In genomic region chr20:14996883-14997672, GRCh38 we compare ENCODE assay signal across 18 cellular contexts.
DNase-seq lines count a peak whose midpoint lies in the region; FAIRE-seq and TF ChIP-seq lines count a peak whose summit lies in the region.
"Had no signal": no experiment of that assay in that cellular context is flagged by ENCODE, and none has a peak within 500 bp of the region (broad histone marks: within the 10 kb centered on the region; RNA-seq: fewer than 3 reads in every experiment).

No MANE protein-coding gene starts in this region.

- no peak for TF ChIP-seq CTCF in endothelial cell of umbilical vein (IDR thresholded peaks at IDR 0.05; ENCODE audit: extremely low read depth in 1 of 2, insufficient read depth in 1 of 2, low read depth in 1 of 2, low read length in 2 of 2)

- no peaks in the 10 kb centered on the region for H3K79me2 ChIP-seq in endothelial cell of umbilical vein (ENCODE audit: control insufficient read depth, insufficient read depth, low read length)

- H3K4me3 Mint-ChIP-seq in activated T-helper 2 cell treated with anti-CD3 and anti-CD28 coated beads, Interferon-gamma antibody, Interleukin-2, Interleukin-4, amounts not matched to agents 10 μg/mL and 5 μg/mL and 100 μg/mL, durations not matched to agents 14 hours and 24 hours and 36 hours (ENCODE audit: low read depth): no peak overlapping the region
- H3K4me3 Mint-ChIP-seq: CD8-positive, alpha-beta memory T cell; GM23338 had no signal

- H3K36me3 Mint-ChIP-seq in activated T-helper 2 cell treated with anti-CD3 and anti-CD28 coated beads, Interferon-gamma antibody, Interleukin-2, Interleukin-4, amounts not matched to agents 10 μg/mL and 5 μg/mL and 100 μg/mL, durations not matched to agents 14 hours and 24 hours and 36 hours (ENCODE audit: low read depth): no peaks in the 10 kb centered on the region
- H3K36me3 Mint-ChIP-seq: CD8-positive, alpha-beta memory T cell had no signal

- no TSS peak for BruUV-seq in endothelial cell of umbilical vein (replicated peaks; lab: Mats Ljungman, UMichigan)

- no peak overlapping the region for H2AFZ ChIP-seq in endothelial cell of umbilical vein (ENCODE audit: low read depth, low read length)
- H2AFZ ChIP-seq: GM23338, PC-9 had no signal

- DNase-seq in ACHN: peak; percentile 2
- peak; percentile 50 for DNase-seq in RCC 7860 (ENCODE audit: low spot score)
- DNase-seq in endothelial cell of umbilical vein (ENCODE audit: low read depth, low spot score): no peak
- peak; percentile 79 for DNase-seq in kidney tubule cell (ENCODE audit: low spot score)
- no peak for DNase-seq in activated T-helper 2 cell treated with anti-CD3 and anti-CD28 coated beads, Interferon-gamma antibody, Interleukin-2, Interleukin-4, amounts not matched to agents 10 μg/mL and 5 μg/mL and 100 μg/mL, durations not matched to agents 14 hours and 24 hours and 36 hours (ENCODE audit: low spot score)
- DNase-seq in activated naive CD4-positive, alpha-beta T cell (lab: John Stamatoyannopoulos, UW): no peak
- no peak for DNase-seq in NCI-H1930 (lab: John Stamatoyannopoulos, UW)
- DNase-seq: CD8-positive, alpha-beta memory T cell; DND-41; GF-D8; KBM-7; NCI-H1048; NCI-H2107; SHP77 had no signal

- peak overlapping the region; percentile 43 for H3K27ac ChIP-seq in endothelial cell of umbilical vein (ENCODE audit: insufficient read depth, low read depth, low read length)
- H3K27ac ChIP-seq: BLaER1, HL-60, PC-9 had no signal

- H3K4me1 ChIP-seq in endothelial cell of umbilical vein (ENCODE audit: control insufficient read depth, extremely low read depth, insufficient read depth, low read length): peaks cover 7% of the 10 kb centered on the region
- H3K4me1 ChIP-seq: BLaER1 had no signal

- H3K27ac Mint-ChIP-seq in activated T-helper 2 cell treated with anti-CD3 and anti-CD28 coated beads, Interferon-gamma antibody, Interleukin-2, Interleukin-4, amounts not matched to agents 10 μg/mL and 5 μg/mL and 100 μg/mL, durations not matched to agents 14 hours and 24 hours and 36 hours: no peak overlapping the region
- H3K27ac Mint-ChIP-seq: CD8-positive, alpha-beta memory T cell; GM23338 had no signal

- peaks cover 30% of the 10 kb centered on the region for H3K9me3 Mint-ChIP-seq in activated T-helper 2 cell treated with anti-CD3 and anti-CD28 coated beads, Interferon-gamma antibody, Interleukin-2, Interleukin-4, amounts not matched to agents 10 μg/mL and 5 μg/mL and 100 μg/mL, durations not matched to agents 14 hours and 24 hours and 36 hours

- no peak overlapping the region for H3K4me2 ChIP-seq in endothelial cell of umbilical vein (ENCODE audit: insufficient read depth, low read length)
- H3K4me2 ChIP-seq: BLaER1, GM23338, PC-9 had no signal

- POLR2A ChIA-PET in endothelial cell of umbilical vein (lab: Charles Lee): no interaction called here

- H3K9ac ChIP-seq in endothelial cell of umbilical vein (replicated peaks; ENCODE audit: extremely low read depth, insufficient read depth, low read length): no peak overlapping the region
- H3K9ac ChIP-seq: BLaER1 had no signal

- H3K27me3 ChIP-seq in endothelial cell of umbilical vein (ENCODE audit: control insufficient read depth in 2 of 2, insufficient read depth in 2 of 2, low read length in 2 of 2): no peaks in the 10 kb centered on the region
- H3K27me3 ChIP-seq: BLaER1 had no signal

- dilution Hi-C loops in endothelial cell of umbilical vein (cut with MboI; ENCODE audit: extremely low pct_ligation_motif_present, low sequenced_read_pairs): no loop called here

- no peaks in the 10 kb centered on the region for H3K9me3 ChIP-seq in endothelial cell of umbilical vein (replicated peaks; ENCODE audit: control insufficient read depth, insufficient read depth, low read length)

- H3K4me3 ChIP-seq in endothelial cell of umbilical vein (replicated peaks in 1 of 3; ENCODE audit: insufficient read depth in 1 of 3, low read depth in 1 of 3, low read length in 3 of 3): no peak overlapping the region
- H3K4me3 ChIP-seq: BLaER1, GM23338, PC-9 had no signal

- in situ Hi-C loops in ACHN (cut with HindIII; ENCODE audit: low pct_ligation_motif_present, low pct_unique_long_range_greater_than_20kb, low sequenced_read_pairs): no loop called here

- no peaks in the 10 kb centered on the region for H3K27me3 Mint-ChIP-seq in activated T-helper 2 cell treated with anti-CD3 and anti-CD28 coated beads, Interferon-gamma antibody, Interleukin-2, Interleukin-4, amounts not matched to agents 10 μg/mL and 5 μg/mL and 100 μg/mL, durations not matched to agents 14 hours and 24 hours and 36 hours (ENCODE audit: low read depth)
- H3K27me3 Mint-ChIP-seq: CD8-positive, alpha-beta memory T cell had no signal

- no peak for TF ChIP-seq POLR2A in endothelial cell of umbilical vein (IDR thresholded peaks at IDR 0.05; ENCODE audit: low read depth, low read length)

- H3K36me3 ChIP-seq in endothelial cell of umbilical vein (ENCODE audit: control insufficient read depth in 2 of 2, extremely low read depth in 1 of 2, insufficient read depth in 2 of 2, low read length in 2 of 2): no peaks in the 10 kb centered on the region
- H3K36me3 ChIP-seq: BLaER1 had no signal

- FAIRE-seq in RCC 7860 (lab: Jason Lieb, UNC) (no peak), endothelial cell of umbilical vein (lab: Jason Lieb, UNC) (no peak)

- CTCF ChIA-PET in endothelial cell of umbilical vein (lab: Charles Lee): interaction anchor here (1.2 to 2.4 kb wide), 2 partner anchors 11 to 45 kb away, joined by 3 to 12 read pairs; no protein-coding TSS in a partner anchor

- no peaks in the 10 kb centered on the region for H3K4me1 Mint-ChIP-seq in activated T-helper 2 cell treated with anti-CD3 and anti-CD28 coated beads, Interferon-gamma antibody, Interleukin-2, Interleukin-4, amounts not matched to agents 10 μg/mL and 5 μg/mL and 100 μg/mL, durations not matched to agents 14 hours and 24 hours and 36 hours (ENCODE audit: low read depth)
- H3K4me1 Mint-ChIP-seq: CD8-positive, alpha-beta memory T cell; GM23338 had no signal

- no peaks in the 10 kb centered on the region for H4K20me1 ChIP-seq in endothelial cell of umbilical vein (replicated peaks; ENCODE audit: control insufficient read depth, extremely low read depth, insufficient read depth, low read length)
- H4K20me1 ChIP-seq: BLaER1 had no signal

- no peaks in the 10 kb centered on the region for H3K9me1 ChIP-seq in endothelial cell of umbilical vein (replicated peaks; ENCODE audit: control insufficient read depth, extremely low read depth, insufficient read depth, low read length)

- intact Hi-C loops in endothelial cell of umbilical vein (cut with micrococcal nuclease): no loop called here
- intact Hi-C loops in activated T-helper 2 cell treated with anti-CD3 and anti-CD28 coated beads, Interferon-gamma antibody, Interleukin-2, Interleukin-4, amounts not matched to agents 10 μg/mL and 5 μg/mL and 100 μg/mL, durations not matched to agents 14 hours and 24 hours and 36 hours (cut with micrococcal nuclease): no loop called here

TF ChIP-seq in endothelial cell of umbilical vein, 7 proteins besides CTCF, POLR2A, EP300 and RAD21:
- TF ChIP-seq JUN (IDR thresholded peaks at IDR 0.05; ENCODE audit: borderline replicate concordance, insufficient read depth, insufficient read length, low read depth): no peak
- TF ChIP-seq FOS (IDR thresholded peaks at IDR 0.05; ENCODE audit: borderline replicate concordance, insufficient read depth, low read length): no peak
- no peak for TF ChIP-seq EZH2 (IDR thresholded peaks at IDR 0.05; ENCODE audit: borderline replicate concordance, low read depth, low read length, severe bottlenecking)
- no peak for TF ChIP-seq MYC (IDR thresholded peaks at IDR 0.05; ENCODE audit: low read depth, low read length)
- no peak for TF ChIP-seq MAX (IDR thresholded peaks at IDR 0.05; ENCODE audit: insufficient read depth, insufficient read length)
- no peak for TF ChIP-seq POLR2AphosphoS5 (IDR thresholded peaks at IDR 0.05; ENCODE audit: insufficient read depth, low read depth, low read length)
- no peak for TF ChIP-seq GATA2 (IDR thresholded peaks at IDR 0.05; ENCODE audit: insufficient read depth, insufficient read length, low read depth, low read length)

Comparison
In these comparisons a context has a peak if more than half of its experiments do, and no peak if none do; other contexts are left out.
1. DNase-seq: peak in ACHN (single experiment), RCC 7860 (single experiment) and kidney tubule cell (single experiment); none in endothelial cell of umbilical vein (single experiment), activated T-helper 2 cell treated with anti-CD3 and anti-CD28 coated beads, Interferon-gamma antibody, Interleukin-2, Interleukin-4, amounts not matched to agents 10 μg/mL and 5 μg/mL and 100 μg/mL, durations not matched to agents 14 hours and 24 hours and 36 hours (single experiment), activated naive CD4-positive, alpha-beta T cell (0 of 4) and NCI-H1930 (0 of 2).